Comparison of ENCODE assay signal across 25 cellular contexts in genomic region chr2:181046833-181047232, GRCh38.
DNase-seq lines count a peak whose midpoint lies in the region; ATAC-seq lines count a peak whose summit lies in the region.
"Had no signal": no experiment of that assay in that cellular context is flagged by ENCODE, and none has a peak within 500 bp of the region (broad histone marks: within the 10 kb centered on the region; RNA-seq: fewer than 3 reads in every experiment).

No MANE protein-coding gene starts in this region.

- peak; percentile 74 for ATAC-seq in stimulated activated naive CD8-positive, alpha-beta T cell treated with anti-CD3 and anti-CD28 coated beads, Interleukin-15, amount 100 ng/mL, for 72 hours
- ATAC-seq in stimulated activated naive CD8-positive, alpha-beta T cell treated with anti-CD3 and anti-CD28 coated beads, Interleukin-15, Interleukin-2, amounts not matched to agents 100 U/mL and 50 U/mL, for 24 hours = no peak
- ATAC-seq in HG02623 (IDR thresholded peaks at IDR 0.05; ENCODE audit: unreplicated experiment) (peak; percentile 46), HG03442 (IDR thresholded peaks at IDR 0.05; ENCODE audit: unreplicated experiment) (peak; percentile 55), HG02938 (IDR thresholded peaks at IDR 0.05; ENCODE audit: unreplicated experiment) (no peak)
- ATAC-seq: A549, foreskin keratinocyte, lower lobe of right lung had no signal

- DNase-seq in stimulated activated naive CD8-positive, alpha-beta T cell treated with anti-CD3 and anti-CD28 coated beads, Interleukin-15, amount 100 ng/mL, for 72 hours = no peak
- DNase-seq in stimulated activated naive CD8-positive, alpha-beta T cell treated with anti-CD3 and anti-CD28 coated beads, Interleukin-15, Interleukin-2, amounts not matched to agents 100 U/mL and 50 U/mL, for 24 hours = no peak
- no peak for DNase-seq in UCSD-AML1 (lab: John Stamatoyannopoulos, UW; ENCODE audit: unreplicated experiment)
- DNase-seq in T-helper 2 cell treated with Interferon-gamma antibody and Interleukin-4, amounts not matched to agents 5 μg/mL and 100 μg/mL, for 36 hours (ENCODE audit: low spot score) = no peak
- no peak for DNase-seq in NCI-H2029 treated with DMSO at 0.1 percent for 48 hours (lab: John Stamatoyannopoulos, UW)
- DNase-seq: activated naive CD4-positive, alpha-beta T cell treated with anti-CD3 and anti-CD28 coated beads for 36 hours; activated T-cell treated with anti-CD3 and anti-CD28 coated beads, Interleukin-2, amount 50 U/mL, for 48 hours; aorta; BE2C; cerebellar nuclear complex; COR-L47; DND-41; foreskin keratinocyte; hippocampal formation; lower lobe of right lung; NCI-H1105; NCI-H510A treated with DMSO at 0.1 percent for 48 hours; retina; spleen; stimulated activated CD4-positive, alpha-beta T cell treated with anti-CD3 and anti-CD28 coated beads, Interleukin-4, amount 100 ng/mL, for 24 hours had no signal

- no peak overlapping the region for H3K4me3 Mint-ChIP-seq in stimulated activated naive CD8-positive, alpha-beta T cell treated with anti-CD3 and anti-CD28 coated beads, Interleukin-15, amount 100 ng/mL, for 72 hours
- H3K4me3 Mint-ChIP-seq in T-helper 2 cell treated with Interferon-gamma antibody and Interleukin-4, amounts not matched to agents 5 μg/mL and 100 μg/mL, for 36 hours = no peak overlapping the region
- H3K4me3 Mint-ChIP-seq: activated naive CD4-positive, alpha-beta T cell treated with anti-CD3 and anti-CD28 coated beads for 36 hours; WTC11 had no signal

- H3K36me3 Mint-ChIP-seq in T-helper 2 cell treated with Interferon-gamma antibody and Interleukin-4, amounts not matched to agents 5 μg/mL and 100 μg/mL, for 36 hours (ENCODE audit: low read depth) = no peaks in the 10 kb centered on the region
- H3K36me3 Mint-ChIP-seq: WTC11 had no signal

- no peak overlapping the region for H3K27ac Mint-ChIP-seq in stimulated activated naive CD8-positive, alpha-beta T cell treated with anti-CD3 and anti-CD28 coated beads, Interleukin-15, amount 100 ng/mL, for 72 hours
- no peak overlapping the region for H3K27ac Mint-ChIP-seq in T-helper 2 cell treated with Interferon-gamma antibody and Interleukin-4, amounts not matched to agents 5 μg/mL and 100 μg/mL, for 36 hours
- H3K27ac Mint-ChIP-seq: activated naive CD4-positive, alpha-beta T cell treated with anti-CD3 and anti-CD28 coated beads for 36 hours; WTC11 had no signal

- H3K9me3 Mint-ChIP-seq in stimulated activated naive CD8-positive, alpha-beta T cell treated with anti-CD3 and anti-CD28 coated beads, Interleukin-15, amount 100 ng/mL, for 72 hours = no peaks in the 10 kb centered on the region
- H3K9me3 Mint-ChIP-seq in T-helper 2 cell treated with Interferon-gamma antibody and Interleukin-4, amounts not matched to agents 5 μg/mL and 100 μg/mL, for 36 hours = no peaks in the 10 kb centered on the region
- H3K9me3 Mint-ChIP-seq: activated naive CD4-positive, alpha-beta T cell treated with anti-CD3 and anti-CD28 coated beads for 36 hours; WTC11 had no signal

- H3K27me3 Mint-ChIP-seq in stimulated activated naive CD8-positive, alpha-beta T cell treated with anti-CD3 and anti-CD28 coated beads, Interleukin-15, amount 100 ng/mL, for 72 hours = no peaks in the 10 kb centered on the region
- H3K27me3 Mint-ChIP-seq in T-helper 2 cell treated with Interferon-gamma antibody and Interleukin-4, amounts not matched to agents 5 μg/mL and 100 μg/mL, for 36 hours (ENCODE audit: low read depth) = no peaks in the 10 kb centered on the region

- H3K4me1 Mint-ChIP-seq in stimulated activated naive CD8-positive, alpha-beta T cell treated with anti-CD3 and anti-CD28 coated beads, Interleukin-15, amount 100 ng/mL, for 72 hours = no peaks in the 10 kb centered on the region
- no peaks in the 10 kb centered on the region for H3K4me1 Mint-ChIP-seq in T-helper 2 cell treated with Interferon-gamma antibody and Interleukin-4, amounts not matched to agents 5 μg/mL and 100 μg/mL, for 36 hours (ENCODE audit: low read depth)
- H3K4me1 Mint-ChIP-seq: WTC11 had no signal

Comparison
In these comparisons a context has a peak if more than half of its experiments do, and no peak if none do; other contexts are left out.
1. ATAC-seq: peak in stimulated activated naive CD8-positive, alpha-beta T cell treated with anti-CD3 and anti-CD28 coated beads, Interleukin-15, amount 100 ng/mL, for 72 hours (single experiment), HG02623 (single experiment) and HG03442 (single experiment); none in stimulated activated naive CD8-positive, alpha-beta T cell treated with anti-CD3 and anti-CD28 coated beads, Interleukin-15, Interleukin-2, amounts not matched to agents 100 U/mL and 50 U/mL, for 24 hours (single experiment) and HG02938 (single experiment).